Comparison of ENCODE assay signal across 1 cellular context in the genomic region with DNA sequence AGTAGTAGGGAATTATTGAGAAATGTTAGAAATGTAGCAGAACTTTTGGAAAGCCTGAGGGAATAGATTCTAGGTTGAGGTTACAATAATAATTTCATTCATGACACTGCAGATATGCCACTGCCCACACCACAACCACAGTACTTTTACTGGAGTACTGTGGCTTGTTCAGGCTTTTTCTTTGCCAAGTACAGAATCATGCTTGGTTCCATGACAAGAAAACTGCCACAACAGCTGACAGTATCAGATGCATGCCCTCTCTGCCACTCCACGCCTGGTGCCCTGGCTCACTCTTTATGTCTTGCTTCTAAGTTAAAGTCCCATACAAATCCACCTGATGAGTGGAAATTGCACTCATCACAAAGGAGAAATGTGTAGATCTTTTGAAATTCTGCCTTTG.
TF ChIP-seq lines count a peak whose summit lies in the region.

No MANE protein-coding gene starts in this region.

TF ChIP-seq in H1, 55 proteins besides CTCF, POLR2A, EP300 and RAD21 (continued from another document):
- TF ChIP-seq, protein P1, sequence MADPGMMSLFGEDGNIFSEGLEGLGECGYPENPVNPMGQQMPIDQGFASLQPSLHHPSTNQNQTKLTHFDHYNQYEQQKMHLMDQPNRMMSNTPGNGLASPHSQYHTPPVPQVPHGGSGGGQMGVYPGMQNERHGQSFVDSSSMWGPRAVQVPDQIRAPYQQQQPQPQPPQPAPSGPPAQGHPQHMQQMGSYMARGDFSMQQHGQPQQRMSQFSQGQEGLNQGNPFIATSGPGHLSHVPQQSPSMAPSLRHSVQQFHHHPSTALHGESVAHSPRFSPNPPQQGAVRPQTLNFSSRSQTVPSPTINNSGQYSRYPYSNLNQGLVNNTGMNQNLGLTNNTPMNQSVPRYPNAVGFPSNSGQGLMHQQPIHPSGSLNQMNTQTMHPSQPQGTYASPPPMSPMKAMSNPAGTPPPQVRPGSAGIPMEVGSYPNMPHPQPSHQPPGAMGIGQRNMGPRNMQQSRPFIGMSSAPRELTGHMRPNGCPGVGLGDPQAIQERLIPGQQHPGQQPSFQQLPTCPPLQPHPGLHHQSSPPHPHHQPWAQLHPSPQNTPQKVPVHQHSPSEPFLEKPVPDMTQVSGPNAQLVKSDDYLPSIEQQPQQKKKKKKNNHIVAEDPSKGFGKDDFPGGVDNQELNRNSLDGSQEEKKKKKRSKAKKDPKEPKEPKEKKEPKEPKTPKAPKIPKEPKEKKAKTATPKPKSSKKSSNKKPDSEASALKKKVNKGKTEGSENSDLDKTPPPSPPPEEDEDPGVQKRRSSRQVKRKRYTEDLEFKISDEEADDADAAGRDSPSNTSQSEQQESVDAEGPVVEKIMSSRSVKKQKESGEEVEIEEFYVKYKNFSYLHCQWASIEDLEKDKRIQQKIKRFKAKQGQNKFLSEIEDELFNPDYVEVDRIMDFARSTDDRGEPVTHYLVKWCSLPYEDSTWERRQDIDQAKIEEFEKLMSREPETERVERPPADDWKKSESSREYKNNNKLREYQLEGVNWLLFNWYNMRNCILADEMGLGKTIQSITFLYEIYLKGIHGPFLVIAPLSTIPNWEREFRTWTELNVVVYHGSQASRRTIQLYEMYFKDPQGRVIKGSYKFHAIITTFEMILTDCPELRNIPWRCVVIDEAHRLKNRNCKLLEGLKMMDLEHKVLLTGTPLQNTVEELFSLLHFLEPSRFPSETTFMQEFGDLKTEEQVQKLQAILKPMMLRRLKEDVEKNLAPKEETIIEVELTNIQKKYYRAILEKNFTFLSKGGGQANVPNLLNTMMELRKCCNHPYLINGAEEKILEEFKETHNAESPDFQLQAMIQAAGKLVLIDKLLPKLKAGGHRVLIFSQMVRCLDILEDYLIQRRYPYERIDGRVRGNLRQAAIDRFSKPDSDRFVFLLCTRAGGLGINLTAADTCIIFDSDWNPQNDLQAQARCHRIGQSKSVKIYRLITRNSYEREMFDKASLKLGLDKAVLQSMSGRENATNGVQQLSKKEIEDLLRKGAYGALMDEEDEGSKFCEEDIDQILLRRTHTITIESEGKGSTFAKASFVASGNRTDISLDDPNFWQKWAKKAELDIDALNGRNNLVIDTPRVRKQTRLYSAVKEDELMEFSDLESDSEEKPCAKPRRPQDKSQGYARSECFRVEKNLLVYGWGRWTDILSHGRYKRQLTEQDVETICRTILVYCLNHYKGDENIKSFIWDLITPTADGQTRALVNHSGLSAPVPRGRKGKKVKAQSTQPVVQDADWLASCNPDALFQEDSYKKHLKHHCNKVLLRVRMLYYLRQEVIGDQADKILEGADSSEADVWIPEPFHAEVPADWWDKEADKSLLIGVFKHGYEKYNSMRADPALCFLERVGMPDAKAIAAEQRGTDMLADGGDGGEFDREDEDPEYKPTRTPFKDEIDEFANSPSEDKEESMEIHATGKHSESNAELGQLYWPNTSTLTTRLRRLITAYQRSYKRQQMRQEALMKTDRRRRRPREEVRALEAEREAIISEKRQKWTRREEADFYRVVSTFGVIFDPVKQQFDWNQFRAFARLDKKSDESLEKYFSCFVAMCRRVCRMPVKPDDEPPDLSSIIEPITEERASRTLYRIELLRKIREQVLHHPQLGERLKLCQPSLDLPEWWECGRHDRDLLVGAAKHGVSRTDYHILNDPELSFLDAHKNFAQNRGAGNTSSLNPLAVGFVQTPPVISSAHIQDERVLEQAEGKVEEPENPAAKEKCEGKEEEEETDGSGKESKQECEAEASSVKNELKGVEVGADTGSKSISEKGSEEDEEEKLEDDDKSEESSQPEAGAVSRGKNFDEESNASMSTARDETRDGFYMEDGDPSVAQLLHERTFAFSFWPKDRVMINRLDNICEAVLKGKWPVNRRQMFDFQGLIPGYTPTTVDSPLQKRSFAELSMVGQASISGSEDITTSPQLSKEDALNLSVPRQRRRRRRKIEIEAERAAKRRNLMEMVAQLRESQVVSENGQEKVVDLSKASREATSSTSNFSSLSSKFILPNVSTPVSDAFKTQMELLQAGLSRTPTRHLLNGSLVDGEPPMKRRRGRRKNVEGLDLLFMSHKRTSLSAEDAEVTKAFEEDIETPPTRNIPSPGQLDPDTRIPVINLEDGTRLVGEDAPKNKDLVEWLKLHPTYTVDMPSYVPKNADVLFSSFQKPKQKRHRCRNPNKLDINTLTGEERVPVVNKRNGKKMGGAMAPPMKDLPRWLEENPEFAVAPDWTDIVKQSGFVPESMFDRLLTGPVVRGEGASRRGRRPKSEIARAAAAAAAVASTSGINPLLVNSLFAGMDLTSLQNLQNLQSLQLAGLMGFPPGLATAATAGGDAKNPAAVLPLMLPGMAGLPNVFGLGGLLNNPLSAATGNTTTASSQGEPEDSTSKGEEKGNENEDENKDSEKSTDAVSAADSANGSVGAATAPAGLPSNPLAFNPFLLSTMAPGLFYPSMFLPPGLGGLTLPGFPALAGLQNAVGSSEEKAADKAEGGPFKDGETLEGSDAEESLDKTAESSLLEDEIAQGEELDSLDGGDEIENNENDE (IDR thresholded peaks at IDR 0.05; ENCODE audit: insufficient replicate concordance, low read length): no peak
